In genomic region chr9:128770286-128770685, GRCh38 we compare ENCODE assay signal across 9 cellular contexts. TPM values are rescaled to one million over a fixed set of nuclear protein-coding genes. Genes with fewer than 3 reads are reported as not detected.
DNase-seq lines count a peak whose midpoint lies in the region; ATAC-seq, FAIRE-seq and TF ChIP-seq lines count a peak whose summit lies in the region.
"Had no signal": no experiment of that assay in that cellular context is flagged by ENCODE, and none has a peak within 500 bp of the region (broad histone marks: within the 10 kb centered on the region; RNA-seq: fewer than 3 reads in every experiment).

No MANE protein-coding gene starts in this region.

- H3K27me3 Mint-ChIP-seq in activated CD4-positive, alpha-beta T cell treated with anti-CD3 and anti-CD28 coated beads, Interleukin-2, amount 10 ng/mL, durations not matched to agents 7 days and 5 days: no peaks in the 10 kb centered on the region
- no peaks in the 10 kb centered on the region for H3K27me3 Mint-ChIP-seq in activated T-helper 1 cell treated with anti-CD3 and anti-CD28 coated beads, Interleukin-12 subunit alpha, Interleukin-12 subunit beta, Interleukin-2, Interleukin-4 antibody, amounts not matched to agents 30 ng/mL and 10 ng/mL and 1 ng/mL, durations not matched to agents 14 hours and 24 hours and 36 hours (ENCODE audit: insufficient read depth)
- H3K27me3 Mint-ChIP-seq in stimulated activated naive B cell treated with anti-CD40 and anti-IgM and Interleukin-4, amounts not matched to agents 10 μg/mL and 1 μg/mL and 100 μg/mL, for 72 hours: no peaks in the 10 kb centered on the region

- no peak for FAIRE-seq in keratinocyte (lab: Jason Lieb, UNC)

- intact Hi-C loops in activated T-helper 1 cell treated with anti-CD3 and anti-CD28 coated beads, Interleukin-12 subunit alpha, Interleukin-12 subunit beta, Interleukin-2, Interleukin-4 antibody, amounts not matched to agents 30 ng/mL and 10 ng/mL and 1 ng/mL, durations not matched to agents 14 hours and 24 hours and 36 hours (cut with micrococcal nuclease): loop anchor here (1.0 to 10.0 kb wide), 7 partner anchors 67 to 448 kb away; partner anchors contain the start of genes COQ4, DYNC2I2, KYAT1 and LRRC8A
- intact Hi-C loops in adrenal gland (cut with DNase I): no loop called here

- dilution Hi-C loops in keratinocyte (cut with MboI; ENCODE audit: extremely low pct_ligation_motif_present, low sequenced_read_pairs): no loop called here

- peaks cover 5% of the 10 kb centered on the region for H3K36me3 Mint-ChIP-seq in activated CD4-positive, alpha-beta T cell treated with anti-CD3 and anti-CD28 coated beads, Interleukin-2, amount 10 ng/mL, durations not matched to agents 7 days and 5 days (ENCODE audit: low read depth)
- peaks cover 1% of the 10 kb centered on the region for H3K36me3 Mint-ChIP-seq in activated T-helper 1 cell treated with anti-CD3 and anti-CD28 coated beads, Interleukin-12 subunit alpha, Interleukin-12 subunit beta, Interleukin-2, Interleukin-4 antibody, amounts not matched to agents 30 ng/mL and 10 ng/mL and 1 ng/mL, durations not matched to agents 14 hours and 24 hours and 36 hours (ENCODE audit: low read depth)
- H3K36me3 Mint-ChIP-seq in stimulated activated naive B cell treated with anti-CD40 and anti-IgM and Interleukin-4, amounts not matched to agents 10 μg/mL and 1 μg/mL and 100 μg/mL, for 72 hours: peaks cover 36 to 38% of the 10 kb centered on the region in 2 donors

- 77 to 91% (median 83%) methylated on average over 4 of the region's 4 CpGs for WGBS in adrenal gland, 4 donors

- POLR2A ChIA-PET in activated CD4-positive, alpha-beta T cell treated with anti-CD3 and anti-CD28 coated beads, Interleukin-2, amount 10 ng/mL, durations not matched to agents 7 days and 5 days (lab: Charles Lee): no interaction called here

- H3K36me3 ChIP-seq in keratinocyte (ENCODE audit: control insufficient read depth in 2 of 2, extremely low read depth in 1 of 2, insufficient read depth in 2 of 2, low read length in 2 of 2): peaks cover 0 to 4% of the 10 kb centered on the region in 2 experiments
- no peaks in the 10 kb centered on the region for H3K36me3 ChIP-seq in adrenal gland (replicated peaks in 1 of 2)

- H3K27ac ChIP-seq in keratinocyte (ENCODE audit: control insufficient read depth, insufficient read depth, low read length) (no peak overlapping the region), adrenal gland (peak overlapping the region in 1 of 5 donors; percentile 96)

- peaks cover 21% of the 10 kb centered on the region for H3K4me1 Mint-ChIP-seq in activated CD4-positive, alpha-beta T cell treated with anti-CD3 and anti-CD28 coated beads, Interleukin-2, amount 10 ng/mL, durations not matched to agents 7 days and 5 days
- H3K4me1 Mint-ChIP-seq in activated T-helper 1 cell treated with anti-CD3 and anti-CD28 coated beads, Interleukin-12 subunit alpha, Interleukin-12 subunit beta, Interleukin-2, Interleukin-4 antibody, amounts not matched to agents 30 ng/mL and 10 ng/mL and 1 ng/mL, durations not matched to agents 14 hours and 24 hours and 36 hours (ENCODE audit: low read depth): peaks cover 14% of the 10 kb centered on the region
- H3K4me1 Mint-ChIP-seq in stimulated activated naive B cell treated with anti-CD40 and anti-IgM and Interleukin-4, amounts not matched to agents 10 μg/mL and 1 μg/mL and 100 μg/mL, for 72 hours: peaks cover 33 to 71% of the 10 kb centered on the region in 2 donors

- no peak overlapping the region for H3K9ac ChIP-seq in keratinocyte (ENCODE audit: control insufficient read depth, extremely low read depth, insufficient read depth, low read length)

- no peaks in the 10 kb centered on the region for H3K9me3 Mint-ChIP-seq in activated CD4-positive, alpha-beta T cell treated with anti-CD3 and anti-CD28 coated beads, Interleukin-2, amount 10 ng/mL, durations not matched to agents 7 days and 5 days
- H3K9me3 Mint-ChIP-seq in activated T-helper 1 cell treated with anti-CD3 and anti-CD28 coated beads, Interleukin-12 subunit alpha, Interleukin-12 subunit beta, Interleukin-2, Interleukin-4 antibody, amounts not matched to agents 30 ng/mL and 10 ng/mL and 1 ng/mL, durations not matched to agents 14 hours and 24 hours and 36 hours: peaks cover 5% of the 10 kb centered on the region
- H3K9me3 Mint-ChIP-seq in stimulated activated naive B cell treated with anti-CD40 and anti-IgM and Interleukin-4, amounts not matched to agents 10 μg/mL and 1 μg/mL and 100 μg/mL, for 72 hours: peaks cover 2 to 5% of the 10 kb centered on the region in 2 donors

- ATAC-seq in stimulated activated naive B cell treated with anti-CD40 and anti-IgM and Interleukin-4, amounts not matched to agents 10 μg/mL and 1 μg/mL and 100 μg/mL, for 72 hours (replicated peaks): no peak

- no peak for DNase-seq in activated CD4-positive, alpha-beta T cell treated with anti-CD3 and anti-CD28 coated beads, Interleukin-2, amount 10 ng/mL, durations not matched to agents 7 days and 5 days
- DNase-seq in activated CD4-positive, alpha-beta T cell treated with anti-CD3 and anti-CD28 coated beads, Interleukin-2, amount 50 U/mL, for 1 hour: no peak
- no peak for DNase-seq in activated T-helper 1 cell treated with anti-CD3 and anti-CD28 coated beads, Interleukin-12 subunit alpha, Interleukin-12 subunit beta, Interleukin-2, Interleukin-4 antibody, amounts not matched to agents 30 ng/mL and 10 ng/mL and 1 ng/mL, durations not matched to agents 14 hours and 24 hours and 36 hours (ENCODE audit: low spot score)
- DNase-seq in keratinocyte (ENCODE audit: low read depth, low spot score) (no peak), NCI-H1436 (lab: John Stamatoyannopoulos, UW) (no peak), adrenal gland (no peak), SKM-1 (lab: John Stamatoyannopoulos, UW; ENCODE audit: unreplicated experiment) (no peak)
- DNase-seq in stimulated activated naive B cell treated with anti-CD40 and anti-IgM and Interleukin-4, amounts not matched to agents 10 μg/mL and 1 μg/mL and 100 μg/mL, for 72 hours: no peak
- DNase-seq: stimulated activated CD4-positive, alpha-beta T cell treated with anti-CD3 and anti-CD28 coated beads, Interleukin-4, amount 100 ng/mL, for 1 hour had no signal

- no peak overlapping the region for H3K4me3 ChIP-seq in keratinocyte (ENCODE audit: control insufficient read depth in 2 of 3, extremely low read depth in 1 of 3, insufficient read depth in 2 of 3, low read depth in 1 of 3, low read length in 3 of 3)
- peak overlapping the region in 1 of 4 donors; percentile 76 for H3K4me3 ChIP-seq in adrenal gland

- TF ChIP-seq POLR2A in adrenal gland (IDR thresholded peaks at IDR 0.05): no peak

- CTCF ChIA-PET in activated CD4-positive, alpha-beta T cell treated with anti-CD3 and anti-CD28 coated beads, Interleukin-2, amount 10 ng/mL, durations not matched to agents 7 days and 5 days (lab: Charles Lee): interaction anchor here (1.4 kb wide), 1 partner anchor 23 kb away, joined by 4 read pairs; no protein-coding TSS in a partner anchor

- peaks cover 8% of the 10 kb centered on the region for H3K4me1 ChIP-seq in keratinocyte (ENCODE audit: control insufficient read depth, extremely low read depth, insufficient read depth, low read length)
- H3K4me1 ChIP-seq in adrenal gland (replicated peaks in 1 of 2): peaks cover 10 to 28% of the 10 kb centered on the region in 2 donors

- no peak overlapping the region for H2AFZ ChIP-seq in keratinocyte (ENCODE audit: control insufficient read depth, low read length)

- H3K9me1 ChIP-seq in keratinocyte (ENCODE audit: control insufficient read depth, extremely low read depth, insufficient read depth, low read length): no peaks in the 10 kb centered on the region

- H3K4me3 Mint-ChIP-seq in activated CD4-positive, alpha-beta T cell treated with anti-CD3 and anti-CD28 coated beads, Interleukin-2, amount 10 ng/mL, durations not matched to agents 7 days and 5 days: peak overlapping the region; percentile 88
- peak overlapping the region; percentile 98 for H3K4me3 Mint-ChIP-seq in activated T-helper 1 cell treated with anti-CD3 and anti-CD28 coated beads, Interleukin-12 subunit alpha, Interleukin-12 subunit beta, Interleukin-2, Interleukin-4 antibody, amounts not matched to agents 30 ng/mL and 10 ng/mL and 1 ng/mL, durations not matched to agents 14 hours and 24 hours and 36 hours
- peak overlapping the region; percentile 92 to 97 for H3K4me3 Mint-ChIP-seq in stimulated activated naive B cell treated with anti-CD40 and anti-IgM and Interleukin-4, amounts not matched to agents 10 μg/mL and 1 μg/mL and 100 μg/mL, for 72 hours

- peak overlapping the region; percentile 99 for H3K27ac Mint-ChIP-seq in activated CD4-positive, alpha-beta T cell treated with anti-CD3 and anti-CD28 coated beads, Interleukin-2, amount 10 ng/mL, durations not matched to agents 7 days and 5 days
- peak overlapping the region; percentile 95 for H3K27ac Mint-ChIP-seq in activated T-helper 1 cell treated with anti-CD3 and anti-CD28 coated beads, Interleukin-12 subunit alpha, Interleukin-12 subunit beta, Interleukin-2, Interleukin-4 antibody, amounts not matched to agents 30 ng/mL and 10 ng/mL and 1 ng/mL, durations not matched to agents 14 hours and 24 hours and 36 hours
- peak overlapping the region; percentile 97 for H3K27ac Mint-ChIP-seq in stimulated activated naive B cell treated with anti-CD40 and anti-IgM and Interleukin-4, amounts not matched to agents 10 μg/mL and 1 μg/mL and 100 μg/mL, for 72 hours

- H3K79me2 ChIP-seq in keratinocyte (ENCODE audit: control insufficient read depth, insufficient read depth, low read length): peaks cover 14% of the 10 kb centered on the region

- H3K9me3 ChIP-seq in keratinocyte (ENCODE audit: control insufficient read depth, low read depth, low read length) (no peaks in the 10 kb centered on the region), adrenal gland (replicated peaks in 1 of 3) (no peaks in the 10 kb centered on the region)

- H4K20me1 ChIP-seq in keratinocyte (ENCODE audit: control insufficient read depth, extremely low read depth, insufficient read depth, low read length): no peaks in the 10 kb centered on the region

- H3K4me2 ChIP-seq in keratinocyte (ENCODE audit: control insufficient read depth, extremely low read depth, insufficient read depth, low read depth, low read length): peak overlapping the region; percentile 97

- TF ChIP-seq CTCF in keratinocyte (optimal IDR thresholded peaks at IDR 0.05 in 1 of 3, IDR thresholded peaks at IDR 0.05 in 1 of 3, conservative IDR thresholded peaks at IDR 0.05 in 1 of 3; ENCODE audit: extremely low read depth in 1 of 3, insufficient read depth in 2 of 3, low read length in 3 of 3) (no peak), adrenal gland (IDR thresholded peaks at IDR 0.05) (no peak)

- no peaks in the 10 kb centered on the region for H3K27me3 ChIP-seq in keratinocyte (ENCODE audit: control insufficient read depth, extremely low read depth, insufficient read depth, low read length)
- no peaks in the 10 kb centered on the region for H3K27me3 ChIP-seq in adrenal gland

RNA-seq across cellular contexts. Expression of gene ZER1, which starts 1.4 kb away (rescaled TPM):
- total RNA-seq in activated CD4-positive, alpha-beta T cell treated with anti-CD3 and anti-CD28 coated beads, Interleukin-2, amount 10 ng/mL, durations not matched to agents 7 days and 5 days: 10 to 100 TPM; 21.3 TPM
- 21.1 and 21.5 TPM in 2 replicates for total RNA-seq in activated T-helper 1 cell treated with anti-CD3 and anti-CD28 coated beads, Interleukin-12 subunit alpha, Interleukin-12 subunit beta, Interleukin-2, Interleukin-4 antibody, amounts not matched to agents 30 ng/mL and 10 ng/mL and 1 ng/mL, durations not matched to agents 14 hours and 24 hours and 36 hours
- polyA plus RNA-seq in keratinocyte: 14.9 to 25.4 TPM (median 19.6 TPM) in 3 replicates
- polyA plus RNA-seq in keratinocyte (2011; ENCODE audit: low read depth): 8.4 TPM
- 19.1 and 36.7 TPM in 2 replicates for polyA plus RNA-seq in keratinocyte (2011; cell fraction: cytosol; rRNA removed)
- 27.6 and 28.0 TPM in 2 replicates for polyA plus RNA-seq in keratinocyte (2011; cell fraction: nucleus; rRNA removed)
- 17.5 and 23.7 TPM in 2 replicates for polyA plus RNA-seq in keratinocyte (2012; ENCODE audit: low replicate concordance)
- polyA minus RNA-seq in keratinocyte: 33.3 to 92.4 TPM (median 48.9 TPM) in 3 replicates
- polyA minus RNA-seq in keratinocyte (2011; cell fraction: cytosol; rRNA and poly(A)+ RNA removed): 38.8 TPM
- polyA minus RNA-seq in keratinocyte (2011; cell fraction: nucleus; rRNA and poly(A)+ RNA removed): 21.7 and 23.7 TPM in 2 replicates
- total RNA-seq in adrenal gland: 100 to 1,000 TPM in 1 of 8 donors, 10 to 100 TPM in 7; 38.8 to 131 (median 66.6) TPM
- 10 to 100 TPM; 17.0 to 51.1 (median 41.7) TPM for polyA plus RNA-seq in adrenal gland

RNA-seq across cellular contexts. Expression of gene TBC1D13, which starts 16.8 kb away (rescaled TPM):
- 10 to 100 TPM; 18.4 to 21.1 TPM for total RNA-seq in activated CD4-positive, alpha-beta T cell treated with anti-CD3 and anti-CD28 coated beads, Interleukin-2, amount 10 ng/mL, durations not matched to agents 7 days and 5 days
- total RNA-seq in activated T-helper 1 cell treated with anti-CD3 and anti-CD28 coated beads, Interleukin-12 subunit alpha, Interleukin-12 subunit beta, Interleukin-2, Interleukin-4 antibody, amounts not matched to agents 30 ng/mL and 10 ng/mL and 1 ng/mL, durations not matched to agents 14 hours and 24 hours and 36 hours: 21.2 and 22.3 TPM in 2 replicates
- polyA plus RNA-seq in keratinocyte: 12.8 to 25.1 TPM (median 14.1 TPM) in 3 replicates
- polyA plus RNA-seq in keratinocyte (2011; ENCODE audit: low read depth): 3.8 TPM
- 17.7 and 18.4 TPM in 2 replicates for polyA plus RNA-seq in keratinocyte (2011; cell fraction: cytosol; rRNA removed)
- 20.3 and 20.7 TPM in 2 replicates for polyA plus RNA-seq in keratinocyte (2011; cell fraction: nucleus; rRNA removed)
- 9.0 and 15.9 TPM in 2 replicates for polyA plus RNA-seq in keratinocyte (2012; ENCODE audit: low replicate concordance)
- polyA minus RNA-seq in keratinocyte: 16.9 to 23.8 TPM (median 16.9 TPM) in 3 replicates
- polyA minus RNA-seq in keratinocyte (2011; cell fraction: cytosol; rRNA and poly(A)+ RNA removed): 6.3 TPM
- 5.0 and 8.3 TPM in 2 replicates for polyA minus RNA-seq in keratinocyte (2011; cell fraction: nucleus; rRNA and poly(A)+ RNA removed)
- total RNA-seq in adrenal gland: 10 to 100 TPM; 24.2 to 72.7 (median 32.7) TPM
- 10 to 100 TPM; 21.2 to 27.1 (median 27.0) TPM for polyA plus RNA-seq in adrenal gland

RNA-seq across cellular contexts. Expression of gene ZDHHC12, which starts 46.4 kb away (rescaled TPM):
- 10 to 100 TPM; 86.3 to 91.5 TPM for total RNA-seq in activated CD4-positive, alpha-beta T cell treated with anti-CD3 and anti-CD28 coated beads, Interleukin-2, amount 10 ng/mL, durations not matched to agents 7 days and 5 days
- 51.7 and 54.4 TPM in 2 replicates for total RNA-seq in activated T-helper 1 cell treated with anti-CD3 and anti-CD28 coated beads, Interleukin-12 subunit alpha, Interleukin-12 subunit beta, Interleukin-2, Interleukin-4 antibody, amounts not matched to agents 30 ng/mL and 10 ng/mL and 1 ng/mL, durations not matched to agents 14 hours and 24 hours and 36 hours
- 24.1 to 46.3 TPM (median 36.3 TPM) in 3 replicates for polyA plus RNA-seq in keratinocyte
- polyA plus RNA-seq in keratinocyte (2011; ENCODE audit: low read depth): 2.1 TPM
- 29.4 and 83.5 TPM in 2 replicates for polyA plus RNA-seq in keratinocyte (2011; cell fraction: cytosol; rRNA removed)
- 16.7 and 28.7 TPM in 2 replicates for polyA plus RNA-seq in keratinocyte (2011; cell fraction: nucleus; rRNA removed)
- 27.7 and 56.3 TPM in 2 replicates for polyA plus RNA-seq in keratinocyte (2012; ENCODE audit: low replicate concordance)
- 18.9 to 31.7 TPM (median 25.7 TPM) in 3 replicates for polyA minus RNA-seq in keratinocyte
- 59.5 TPM for polyA minus RNA-seq in keratinocyte (2011; cell fraction: cytosol; rRNA and poly(A)+ RNA removed)
- 16.7 and 20.7 TPM in 2 replicates for polyA minus RNA-seq in keratinocyte (2011; cell fraction: nucleus; rRNA and poly(A)+ RNA removed)
- total RNA-seq in adrenal gland: 10 to 100 TPM; 15.5 to 97.4 (median 29.0) TPM
- polyA plus RNA-seq in adrenal gland: 10 to 100 TPM in 2 of 3 donors, 1 to 10 TPM in 1; 1.6 to 64.8 (median 33.1) TPM

RNA-seq across cellular contexts. Expression of gene ENDOG, which starts 48.0 kb away (rescaled TPM):
- total RNA-seq in activated CD4-positive, alpha-beta T cell treated with anti-CD3 and anti-CD28 coated beads, Interleukin-2, amount 10 ng/mL, durations not matched to agents 7 days and 5 days: 10 to 100 TPM; 10.2 to 11.3 TPM
- 22.1 and 26.2 TPM in 2 replicates for total RNA-seq in activated T-helper 1 cell treated with anti-CD3 and anti-CD28 coated beads, Interleukin-12 subunit alpha, Interleukin-12 subunit beta, Interleukin-2, Interleukin-4 antibody, amounts not matched to agents 30 ng/mL and 10 ng/mL and 1 ng/mL, durations not matched to agents 14 hours and 24 hours and 36 hours
- polyA plus RNA-seq in keratinocyte (10.1 to 18.5 TPM (median 10.2 TPM) in 3 replicates), adrenal gland (10 to 100 TPM in 2 of 3 donors, 1 to 10 TPM in 1; 4.9 to 39.8 (median 19.1) TPM)
- 1.9 TPM for polyA plus RNA-seq in keratinocyte (2011; ENCODE audit: low read depth)
- 7.1 and 15.1 TPM in 2 replicates for polyA plus RNA-seq in keratinocyte (2011; cell fraction: cytosol; rRNA removed)
- 6.8 and 11.2 TPM in 2 replicates for polyA plus RNA-seq in keratinocyte (2011; cell fraction: nucleus; rRNA removed)
- polyA plus RNA-seq in keratinocyte (2012; ENCODE audit: low replicate concordance): 6.4 and 13.6 TPM in 2 replicates
- 7.4 to 16.6 TPM (median 9.9 TPM) in 3 replicates for polyA minus RNA-seq in keratinocyte
- 28.8 TPM for polyA minus RNA-seq in keratinocyte (2011; cell fraction: cytosol; rRNA and poly(A)+ RNA removed)
- polyA minus RNA-seq in keratinocyte (2011; cell fraction: nucleus; rRNA and poly(A)+ RNA removed): 4.9 and 5.2 TPM in 2 replicates
- 100 to 1,000 TPM in 1 of 8 donors, 10 to 100 TPM in 7; 26.8 to 113 (median 36.0) TPM for total RNA-seq in adrenal gland

RNA-seq across cellular contexts. Expression of gene SPOUT1, which starts 59.3 kb away (rescaled TPM):
- 10 to 100 TPM; 60.5 to 75.0 TPM for total RNA-seq in activated CD4-positive, alpha-beta T cell treated with anti-CD3 and anti-CD28 coated beads, Interleukin-2, amount 10 ng/mL, durations not matched to agents 7 days and 5 days
- total RNA-seq in activated T-helper 1 cell treated with anti-CD3 and anti-CD28 coated beads, Interleukin-12 subunit alpha, Interleukin-12 subunit beta, Interleukin-2, Interleukin-4 antibody, amounts not matched to agents 30 ng/mL and 10 ng/mL and 1 ng/mL, durations not matched to agents 14 hours and 24 hours and 36 hours: 151 and 158 TPM in 2 replicates
- polyA plus RNA-seq in keratinocyte (22.0 to 27.5 TPM (median 26.5 TPM) in 3 replicates), adrenal gland (10 to 100 TPM; 20.8 to 51.6 (median 41.1) TPM)
- 10.8 TPM for polyA plus RNA-seq in keratinocyte (2011; ENCODE audit: low read depth)
- 16.2 and 27.5 TPM in 2 replicates for polyA plus RNA-seq in keratinocyte (2011; cell fraction: cytosol; rRNA removed)
- 35.5 and 46.1 TPM in 2 replicates for polyA plus RNA-seq in keratinocyte (2011; cell fraction: nucleus; rRNA removed)
- polyA plus RNA-seq in keratinocyte (2012; ENCODE audit: low replicate concordance): 27.1 and 27.3 TPM in 2 replicates
- 18.3 to 77.2 TPM (median 19.1 TPM) in 3 replicates for polyA minus RNA-seq in keratinocyte
- polyA minus RNA-seq in keratinocyte (2011; cell fraction: cytosol; rRNA and poly(A)+ RNA removed): 29.9 TPM
- 5.9 and 6.9 TPM in 2 replicates for polyA minus RNA-seq in keratinocyte (2011; cell fraction: nucleus; rRNA and poly(A)+ RNA removed)
- 10 to 100 TPM; 18.7 to 56.3 (median 41.0) TPM for total RNA-seq in adrenal gland
